In genomic region chr10:125897317-125897716, GRCh38 we compare ENCODE assay signal across 8 cellular contexts. TPM values are rescaled to one million over a fixed set of nuclear protein-coding genes. Genes with fewer than 3 reads are reported as not detected.
DNase-seq lines count a peak whose midpoint lies in the region; ATAC-seq, FAIRE-seq and TF ChIP-seq lines count a peak whose summit lies in the region.
"Not testable (repeated sequence)": the region's sequence is repeated elsewhere in the genome, so short reads cannot be mapped to it uniquely, and the experiment has no call there.

No MANE protein-coding gene starts in this region.

- H3K27ac Mint-ChIP-seq in CD14-positive monocyte; activated CD4-positive, alpha-beta memory T cell treated with anti-CD3 and anti-CD28 coated beads, Interleukin-2, amount 10 ng/mL, durations not matched to agents 7 days and 5 days: not testable (repeated sequence)
- H3K27ac Mint-ChIP-seq in IgD-negative memory B cell = peak overlapping the region in 2 of 3 donors; percentile 68 to 97

- TF ChIP-seq POLR2A in GM12878 (IDR thresholded peaks at IDR 0.05; ENCODE audit: low read depth, low read length); esophagus muscularis mucosa (IDR thresholded peaks at IDR 0.05; ENCODE audit: low read depth); HepG2 (IDR thresholded peaks at IDR 0.05; ENCODE audit: insufficient read depth in 1 of 2, low read depth in 2 of 2, low read length in 2 of 2); testis (IDR thresholded peaks at IDR 0.05): not testable (repeated sequence)

- in situ Hi-C loops in GM12878 (cut with MboI); HepG2 (cut with HindIII; ENCODE audit: extremely low pct_ligation_motif_present, low pct_unique_long_range_greater_than_20kb): not testable (repeated sequence)

- not testable (repeated sequence) for H3K79me2 ChIP-seq in GM12878 (ENCODE audit: control insufficient read depth, insufficient read depth, low read length); HepG2 (ENCODE audit: insufficient read depth, low read length)
- peaks cover 23% of the 10 kb centered on the region for H3K79me2 ChIP-seq in osteoblast (ENCODE audit: insufficient read depth, low read length)

- H3K9me3 Mint-ChIP-seq in CD14-positive monocyte; IgD-negative memory B cell; activated CD4-positive, alpha-beta memory T cell treated with anti-CD3 and anti-CD28 coated beads, Interleukin-2, amount 10 ng/mL, durations not matched to agents 7 days and 5 days: not testable (repeated sequence)

- H3K4me1 ChIP-seq in GM12878 (ENCODE audit: control insufficient read depth, insufficient read depth, low read length); osteoblast (ENCODE audit: insufficient read depth, low read length); testis: not testable (repeated sequence)
- H3K4me1 ChIP-seq in esophagus muscularis mucosa (peaks cover 7 to 19% (median 17%) of the 10 kb centered on the region in 4 donors), HepG2 (ENCODE audit: insufficient read depth, low read length) (peaks cover 15% of the 10 kb centered on the region; the same call in 1 of the 2 replicates)

- TF ChIP-seq RAD21 in GM12878 (IDR thresholded peaks at IDR 0.05; ENCODE audit: insufficient read depth, low read depth, low read length); HepG2 (CRISPR knock-in tag; IDR thresholded peaks at IDR 0.05): not testable (repeated sequence)

- not testable (repeated sequence) for H3K36me3 Mint-ChIP-seq in CD14-positive monocyte; IgD-negative memory B cell; activated CD4-positive, alpha-beta memory T cell treated with anti-CD3 and anti-CD28 coated beads, Interleukin-2, amount 10 ng/mL, durations not matched to agents 7 days and 5 days (ENCODE audit: low read depth)

- TF ChIP-seq CTCF in CD14-positive monocyte (IDR thresholded peaks at IDR 0.05); GM12878 (IDR thresholded peaks at IDR 0.05 in 2 of 3, conservative IDR thresholded peaks at IDR 0.05 in 1 of 3; ENCODE audit: control insufficient read depth in 2 of 3, extremely low read depth in 1 of 3, insufficient read depth in 1 of 3, low read depth in 3 of 3, low read length in 3 of 3); esophagus muscularis mucosa (IDR thresholded peaks at IDR 0.05); HepG2 (CRISPR knock-in tag; IDR thresholded peaks at IDR 0.05); osteoblast (IDR thresholded peaks at IDR 0.05; ENCODE audit: extremely low read depth, low read depth, low read length); testis (IDR thresholded peaks at IDR 0.05): not testable (repeated sequence)

- DNase-seq in CD14-positive monocyte (ENCODE audit: low spot score); activated CD4-positive, alpha-beta memory T cell treated with anti-CD3 and anti-CD28 coated beads, Interleukin-2, amount 10 ng/mL, durations not matched to agents 7 days and 5 days; GM12878 (ENCODE audit: low read depth, low spot score); esophagus muscularis mucosa (ENCODE audit: extremely low spot score); HepG2 (ENCODE audit: low spot score); osteoblast (ENCODE audit: insufficient read length, low spot score, missing footprints); testis: not testable (repeated sequence)

- not testable (repeated sequence) for H3K9me3 ChIP-seq in GM12878 (replicated peaks; ENCODE audit: control insufficient read depth, insufficient read depth, low read length); esophagus muscularis mucosa; HepG2 (ENCODE audit: low read length); osteoblast (ENCODE audit: low read depth, low read length); testis

- BruUV-seq in GM12878 (replicated peaks; lab: Mats Ljungman, UMichigan); HepG2 (replicated peaks; lab: Mats Ljungman, UMichigan): not testable (repeated sequence)

- H3K27ac ChIP-seq in GM12878 (ENCODE audit: control insufficient read depth, insufficient read depth); esophagus muscularis mucosa (replicated peaks in 1 of 4); HepG2 (ENCODE audit: extremely low read length, insufficient read depth, low read length); osteoblast (ENCODE audit: low read depth, low read length): not testable (repeated sequence)
- peak overlapping the region; percentile 90 to 93 for H3K27ac ChIP-seq in testis

- CTCF ChIA-PET in activated CD4-positive, alpha-beta memory T cell treated with anti-CD3 and anti-CD28 coated beads, Interleukin-2, amount 10 ng/mL, durations not matched to agents 7 days and 5 days (lab: Charles Lee); GM12878 (lab: Yijun Ruan, JAX); HepG2 (lab: Yijun Ruan, JAX; ENCODE audit: low intra/inter-chr PET ratio, low total read pairs): not testable (repeated sequence)

- SMC1A ChIA-PET in GM12878 (lab: Charles Lee; ENCODE audit: uncharacterized antibody, unreplicated experiment) = not testable (repeated sequence)

- not testable (repeated sequence) for H3K27me3 ChIP-seq in GM12878 (replicated peaks in 1 of 2; ENCODE audit: control insufficient read depth in 2 of 2, insufficient read depth in 2 of 2, low read length in 1 of 2); esophagus muscularis mucosa; HepG2 (ENCODE audit: control insufficient read depth in 1 of 2, insufficient read depth in 2 of 2, low read length in 2 of 2); osteoblast (ENCODE audit: insufficient read depth, low read length); testis

- H3K4me3 Mint-ChIP-seq in CD14-positive monocyte = peak overlapping the region; percentile 89 to 95
- H3K4me3 Mint-ChIP-seq in IgD-negative memory B cell = peak overlapping the region; percentile 83 to 97 (median 91)
- H3K4me3 Mint-ChIP-seq in activated CD4-positive, alpha-beta memory T cell treated with anti-CD3 and anti-CD28 coated beads, Interleukin-2, amount 10 ng/mL, durations not matched to agents 7 days and 5 days = peak overlapping the region; percentile 85

- FAIRE-seq in GM12878 (lab: Jason Lieb, UNC); HepG2 (lab: Jason Lieb, UNC): not testable (repeated sequence)

- not testable (repeated sequence) for H4K20me1 ChIP-seq in GM12878 (ENCODE audit: control insufficient read depth, insufficient read depth); HepG2 (ENCODE audit: insufficient read depth, low read length); osteoblast (ENCODE audit: insufficient read depth, low read length)

- not testable (repeated sequence) for TF ChIP-seq EP300 in GM12878 (IDR thresholded peaks at IDR 0.05; ENCODE audit: borderline replicate concordance in 1 of 2, control insufficient read depth in 1 of 2, low read depth in 2 of 2, low read length in 2 of 2); esophagus muscularis mucosa (IDR thresholded peaks at IDR 0.05); HepG2 (IDR thresholded peaks at IDR 0.05; ENCODE audit: low read depth in 2 of 2, low read length in 2 of 2); HepG2 (CRISPR knock-in tag; IDR thresholded peaks at IDR 0.05; ENCODE audit: borderline replicate concordance)

- not testable (repeated sequence) for H3K27me3 Mint-ChIP-seq in CD14-positive monocyte (ENCODE audit: low read depth in 3 of 3); IgD-negative memory B cell
- peaks cover 35% of the 10 kb centered on the region for H3K27me3 Mint-ChIP-seq in activated CD4-positive, alpha-beta memory T cell treated with anti-CD3 and anti-CD28 coated beads, Interleukin-2, amount 10 ng/mL, durations not matched to agents 7 days and 5 days

- 2% methylated on average over 4 of the region's 4 CpGs for WGBS in GM12878 (ENCODE audit: insufficient coverage, insufficient replicate concordance, low lambda C conversion rate, missing lambda C conversion rate)
- WGBS in esophagus muscularis mucosa = 52% methylated on average over 4 of the region's 4 CpGs
- 7% methylated on average over 4 of the region's 4 CpGs for WGBS in HepG2 (ENCODE audit: low lambda C conversion rate)
- WGBS in testis, 2 donors = 9 to 17% methylated on average over 4 of the region's 4 CpGs

- not testable (repeated sequence) for H3K36me3 ChIP-seq in GM12878 (ENCODE audit: control insufficient read depth in 2 of 2, insufficient read depth in 2 of 2, low read length in 1 of 2); esophagus muscularis mucosa; HepG2 (replicated peaks in 1 of 2; ENCODE audit: control insufficient read depth in 1 of 2, insufficient read depth in 2 of 2, low read length in 2 of 2); osteoblast (ENCODE audit: insufficient read depth, low read length); testis (ENCODE audit: low read depth, missing control alignments)

- peaks cover 19% of the 10 kb centered on the region for H3K4me1 Mint-ChIP-seq in CD14-positive monocyte
- peaks cover 12 to 18% (median 13%) of the 10 kb centered on the region in 3 donors for H3K4me1 Mint-ChIP-seq in IgD-negative memory B cell
- H3K4me1 Mint-ChIP-seq in activated CD4-positive, alpha-beta memory T cell treated with anti-CD3 and anti-CD28 coated beads, Interleukin-2, amount 10 ng/mL, durations not matched to agents 7 days and 5 days = peaks cover 15% of the 10 kb centered on the region

- POLR2A ChIA-PET in activated CD4-positive, alpha-beta memory T cell treated with anti-CD3 and anti-CD28 coated beads, Interleukin-2, amount 10 ng/mL, durations not matched to agents 7 days and 5 days (lab: Charles Lee); GM12878 (lab: Charles Lee); HepG2 (lab: Yijun Ruan, JAX): not testable (repeated sequence)

- intact Hi-C loops in CD14-positive monocyte (cut with micrococcal nuclease) = loop anchor here (5.0 to 10.0 kb wide), 2 partner anchors 75 to 147 kb away; partner anchors contain the start of genes BCCIP (in 1 of the 2) and UROS (in 1 of the 2)
- intact Hi-C loops in GM12878 (cut with micrococcal nuclease; ENCODE audit: unreplicated experiment); esophagus muscularis mucosa (cut with DNase I); HepG2 (cut with micrococcal nuclease; ENCODE audit: unreplicated experiment); testis (cut with DNase I; ENCODE audit: low total_unique reads): not testable (repeated sequence)

- ATAC-seq in GM12878, HepG2: not testable (repeated sequence)

- not testable (repeated sequence) for H3K4me2 ChIP-seq in GM12878 (ENCODE audit: control insufficient read depth, insufficient read depth)
- H3K4me2 ChIP-seq in HepG2 (ENCODE audit: low read depth, low read length) (peak overlapping the region; percentile 66; the same call in 1 of the 2 replicates), osteoblast (ENCODE audit: insufficient read depth, low read length) (peak overlapping the region; percentile 83)

- H3K9ac ChIP-seq in GM12878 (ENCODE audit: control insufficient read depth, insufficient read depth, low read length); HepG2 (ENCODE audit: insufficient read depth, low read depth, low read length): not testable (repeated sequence)

- H2AFZ ChIP-seq in GM12878 (ENCODE audit: control insufficient read depth, low read depth, low read length); HepG2 (ENCODE audit: low read length): not testable (repeated sequence)
- peak overlapping the region; percentile 37 for H2AFZ ChIP-seq in osteoblast (ENCODE audit: low read length)

- H3K4me3 ChIP-seq in GM12878 = peak overlapping the region; percentile 79; the same call in 1 of the 2 replicates
- H3K4me3 ChIP-seq in esophagus muscularis mucosa = peak overlapping the region; percentile 78 to 84 (median 82)
- H3K4me3 ChIP-seq in HepG2 (replicated peaks in 1 of 3; ENCODE audit: insufficient read depth in 1 of 3, low read depth in 2 of 3, low read length in 3 of 3) = 0 out of 6 replicates have a peak overlapping the region, but pooled peaks of 2 of the 3 experiments have one; percentile 53 to 70
- H3K4me3 ChIP-seq in osteoblast (ENCODE audit: insufficient read depth, low read length) = peak overlapping the region; percentile 74
- H3K4me3 ChIP-seq in testis = peak overlapping the region; percentile 82 to 84

- RAD21 ChIA-PET in GM12878 (lab: Charles Lee; ENCODE audit: unreplicated experiment) = not testable (repeated sequence)

RNA-seq across cellular contexts. Expression of gene FANK1, which starts 1.0 kb away (rescaled TPM):
- not detected for polyA plus RNA-seq in CD14-positive monocyte
- not detected for polyA plus RNA-seq in IgD-negative memory B cell
- under 1 TPM; 0.63 to 0.68 TPM for total RNA-seq in activated CD4-positive, alpha-beta memory T cell treated with anti-CD3 and anti-CD28 coated beads, Interleukin-2, amount 10 ng/mL, durations not matched to agents 7 days and 5 days
- total RNA-seq in GM12878 (2013; cell fraction: nucleolus; rRNA removed) = 1.7 and 1.9 TPM in 2 replicates
- 0.11 TPM in 1 of 2 replicates, not detected in the other for total RNA-seq in GM12878 (2014; rRNA removed)
- not detected in 2 replicates for total RNA-seq in GM12878 (2014; rRNA removed; fragmentation: Illumina TruSeq; extraction: Trizol)
- not detected in 2 replicates for total RNA-seq in GM12878 (2021)
- not detected for polyA plus RNA-seq in GM12878 (2011; ENCODE audit: low read depth)
- polyA plus RNA-seq in GM12878 (2011; rRNA removed) = 0.12 and 0.36 TPM in 2 replicates
- 0.10 TPM in 1 of 2 replicates, not detected in the other for polyA plus RNA-seq in GM12878 (2011; cell fraction: cytosol; rRNA removed)
- polyA plus RNA-seq in GM12878 (2011; cell fraction: nucleus; rRNA removed) = 0.64 and 0.88 TPM in 2 replicates
- not detected in 2 replicates for polyA plus RNA-seq in GM12878 (2012)
- polyA plus RNA-seq in GM12878 (2014; fragmentation: Illumina TruSeq; extraction: Trizol) = 0.15 TPM in 1 of 2 replicates, not detected in the other
- polyA plus RNA-seq in GM12878 (2014; fragmentation: Nextera tagmentation; extraction: Ambion mirVana) = under 1 TPM in 1 of 2 experiments, not detected in 1; 0.07 TPM
- polyA plus RNA-seq in GM12878 (2014; rRNA removed) = not detected in 2 replicates
- polyA plus RNA-seq in GM12878 (2016; fragmentation: Nextera tagmentation; extraction: Ambion mirVana) = under 1 TPM in 1 of 2 experiments, not detected in 1; 0.16 TPM
- polyA minus RNA-seq in GM12878 (2011; rRNA and poly(A)+ RNA removed) = not detected in 2 replicates
- polyA minus RNA-seq in GM12878 (2011; cell fraction: cytosol; rRNA and poly(A)+ RNA removed) = not detected in 2 replicates
- not detected in 2 replicates for polyA minus RNA-seq in GM12878 (2011; cell fraction: nucleus; rRNA and poly(A)+ RNA removed)
- total RNA-seq in esophagus muscularis mucosa = 1 to 10 TPM in 2 of 4 donors, under 1 TPM in 2; 0.50 to 2.6 (median 1.4) TPM
- total RNA-seq in HepG2 (2016; rRNA removed; fragmentation: Illumina TruSeq; extraction: Trizol) = not detected in 2 replicates
- not detected in 2 replicates for total RNA-seq in HepG2 (2016; cell fraction: cytosol; rRNA removed; fragmentation: Illumina TruSeq; extraction: Trizol; ENCODE audit: low read depth)
- not detected in 2 replicates for total RNA-seq in HepG2 (2016; cell fraction: insoluble cytoplasmic fraction; rRNA removed; fragmentation: Illumina TruSeq; extraction: Trizol)
- 0.28 TPM in 1 of 2 replicates, not detected in the other for total RNA-seq in HepG2 (2016; cell fraction: membrane; rRNA removed; fragmentation: Illumina TruSeq; extraction: Trizol)
- total RNA-seq in HepG2 (2016; cell fraction: nucleus; rRNA removed; fragmentation: Illumina TruSeq; extraction: Trizol) = not detected in 2 replicates
- polyA plus RNA-seq in HepG2 (2011; rRNA removed) = 0.08 and 0.22 TPM in 2 replicates
- polyA plus RNA-seq in HepG2 (2011; cell fraction: cytosol; rRNA removed) = 0.06 and 0.07 TPM in 2 replicates
- 0.45 and 0.50 TPM in 2 replicates for polyA plus RNA-seq in HepG2 (2011; cell fraction: nucleus; rRNA removed)
- 0.28 TPM in 1 of 2 replicates, not detected in the other for polyA plus RNA-seq in HepG2 (2012)
- polyA plus RNA-seq in HepG2 (2016; cell fraction: cytosol; fragmentation: Illumina TruSeq; extraction: Trizol; ENCODE audit: low read depth) = not detected in 2 replicates
- not detected in 2 replicates for polyA plus RNA-seq in HepG2 (2016; cell fraction: insoluble cytoplasmic fraction; fragmentation: Illumina TruSeq; extraction: Trizol; ENCODE audit: low read depth)
- polyA plus RNA-seq in HepG2 (2016; cell fraction: membrane; fragmentation: Illumina TruSeq; extraction: Trizol; ENCODE audit: low read depth) = 0.19 TPM in 1 of 2 replicates, not detected in the other
- not detected in 2 replicates for polyA plus RNA-seq in HepG2 (2016; cell fraction: nucleus; fragmentation: Illumina TruSeq; extraction: Trizol; ENCODE audit: insufficient read depth, low read depth)
- polyA minus RNA-seq in HepG2 (2011; rRNA and poly(A)+ RNA removed; ENCODE audit: low replicate concordance) = 0.49 TPM in 1 of 2 replicates, not detected in the other
- polyA minus RNA-seq in HepG2 (2011; cell fraction: cytosol; rRNA and poly(A)+ RNA removed) = not detected in 2 replicates
- polyA minus RNA-seq in HepG2 (2011; cell fraction: nucleus; rRNA and poly(A)+ RNA removed) = 0.25 and 0.64 TPM in 2 replicates
- total RNA-seq in osteoblast = 8.3 and 8.5 TPM in 2 replicates
- total RNA-seq in testis = 10 to 100 TPM; 41.1 to 60.9 TPM
- 143 TPM for polyA plus RNA-seq in testis (ENCODE audit: insufficient read depth, low read depth, low replicate concordance)

RNA-seq across cellular contexts. Expression of gene DHX32, which starts 16.2 kb away (rescaled TPM):
- polyA plus RNA-seq in CD14-positive monocyte = 10 to 100 TPM; 16.4 to 20.5 TPM
- 6.8 TPM for polyA plus RNA-seq in IgD-negative memory B cell
- 10 to 100 TPM in 1 of 2 experiments, 1 to 10 TPM in 1; 9.6 to 11.1 TPM for total RNA-seq in activated CD4-positive, alpha-beta memory T cell treated with anti-CD3 and anti-CD28 coated beads, Interleukin-2, amount 10 ng/mL, durations not matched to agents 7 days and 5 days
- 28.5 TPM in 2 replicates for total RNA-seq in GM12878 (2013; cell fraction: nucleolus; rRNA removed)
- total RNA-seq in GM12878 (2014; rRNA removed) = 16.7 TPM in 2 replicates
- 17.0 and 17.2 TPM in 2 replicates for total RNA-seq in GM12878 (2014; rRNA removed; fragmentation: Illumina TruSeq; extraction: Trizol)
- 19.8 and 21.4 TPM in 2 replicates for total RNA-seq in GM12878 (2021)
- 10.8 TPM for polyA plus RNA-seq in GM12878 (2011; ENCODE audit: low read depth)
- 10.4 and 13.3 TPM in 2 replicates for polyA plus RNA-seq in GM12878 (2011; rRNA removed)
- polyA plus RNA-seq in GM12878 (2011; cell fraction: cytosol; rRNA removed) = 5.3 and 5.9 TPM in 2 replicates
- 6.8 and 8.2 TPM in 2 replicates for polyA plus RNA-seq in GM12878 (2011; cell fraction: nucleus; rRNA removed)
- polyA plus RNA-seq in GM12878 (2012) = 9.6 and 14.9 TPM in 2 replicates
- 15.1 and 18.9 TPM in 2 replicates for polyA plus RNA-seq in GM12878 (2014; fragmentation: Illumina TruSeq; extraction: Trizol)
- polyA plus RNA-seq in GM12878 (2014; fragmentation: Nextera tagmentation; extraction: Ambion mirVana) = 1 to 10 TPM; 5.4 to 7.7 TPM
- 10.7 and 15.3 TPM in 2 replicates for polyA plus RNA-seq in GM12878 (2014; rRNA removed)
- 10 to 100 TPM; 17.5 to 21.0 TPM for polyA plus RNA-seq in GM12878 (2016; fragmentation: Nextera tagmentation; extraction: Ambion mirVana)
- 11.6 and 14.6 TPM in 2 replicates for polyA minus RNA-seq in GM12878 (2011; rRNA and poly(A)+ RNA removed)
- 4.9 and 6.1 TPM in 2 replicates for polyA minus RNA-seq in GM12878 (2011; cell fraction: cytosol; rRNA and poly(A)+ RNA removed)
- polyA minus RNA-seq in GM12878 (2011; cell fraction: nucleus; rRNA and poly(A)+ RNA removed) = 4.2 and 4.6 TPM in 2 replicates
- total RNA-seq in esophagus muscularis mucosa = 10 to 100 TPM; 22.4 to 26.2 (median 25.0) TPM
- total RNA-seq in HepG2 (2016; rRNA removed; fragmentation: Illumina TruSeq; extraction: Trizol) = 16.5 and 22.7 TPM in 2 replicates
- total RNA-seq in HepG2 (2016; cell fraction: cytosol; rRNA removed; fragmentation: Illumina TruSeq; extraction: Trizol; ENCODE audit: low read depth) = 2.7 and 2.8 TPM in 2 replicates
- total RNA-seq in HepG2 (2016; cell fraction: insoluble cytoplasmic fraction; rRNA removed; fragmentation: Illumina TruSeq; extraction: Trizol) = 14.9 and 22.8 TPM in 2 replicates
- 6.9 and 9.3 TPM in 2 replicates for total RNA-seq in HepG2 (2016; cell fraction: membrane; rRNA removed; fragmentation: Illumina TruSeq; extraction: Trizol)
- total RNA-seq in HepG2 (2016; cell fraction: nucleus; rRNA removed; fragmentation: Illumina TruSeq; extraction: Trizol) = 10.7 and 11.6 TPM in 2 replicates
- 14.6 and 15.5 TPM in 2 replicates for polyA plus RNA-seq in HepG2 (2011; rRNA removed)
- 8.2 and 13.8 TPM in 2 replicates for polyA plus RNA-seq in HepG2 (2011; cell fraction: cytosol; rRNA removed)
- polyA plus RNA-seq in HepG2 (2011; cell fraction: nucleus; rRNA removed) = 7.2 and 8.7 TPM in 2 replicates
- 12.1 and 13.0 TPM in 2 replicates for polyA plus RNA-seq in HepG2 (2012)
- polyA plus RNA-seq in HepG2 (2016; cell fraction: cytosol; fragmentation: Illumina TruSeq; extraction: Trizol; ENCODE audit: low read depth) = 0.78 and 0.82 TPM in 2 replicates
- polyA plus RNA-seq in HepG2 (2016; cell fraction: insoluble cytoplasmic fraction; fragmentation: Illumina TruSeq; extraction: Trizol; ENCODE audit: low read depth) = 15.3 and 18.4 TPM in 2 replicates
- 3.0 and 3.3 TPM in 2 replicates for polyA plus RNA-seq in HepG2 (2016; cell fraction: membrane; fragmentation: Illumina TruSeq; extraction: Trizol; ENCODE audit: low read depth)
- 10.3 and 10.6 TPM in 2 replicates for polyA plus RNA-seq in HepG2 (2016; cell fraction: nucleus; fragmentation: Illumina TruSeq; extraction: Trizol; ENCODE audit: insufficient read depth, low read depth)
- 11.1 and 34.9 TPM in 2 replicates for polyA minus RNA-seq in HepG2 (2011; rRNA and poly(A)+ RNA removed; ENCODE audit: low replicate concordance)
- polyA minus RNA-seq in HepG2 (2011; cell fraction: cytosol; rRNA and poly(A)+ RNA removed) = 14.5 and 18.1 TPM in 2 replicates
- 20.6 and 22.1 TPM in 2 replicates for polyA minus RNA-seq in HepG2 (2011; cell fraction: nucleus; rRNA and poly(A)+ RNA removed)
- 52.8 and 55.4 TPM in 2 replicates for total RNA-seq in osteoblast
- 10 to 100 TPM; 42.2 to 60.2 TPM for total RNA-seq in testis
- polyA plus RNA-seq in testis (ENCODE audit: insufficient read depth, low read depth, low replicate concordance) = 64.0 TPM
